Comparison of ENCODE assay signal across 18 cellular contexts in genomic region chr10:121998462-121998861, GRCh38. TPM values are rescaled to one million over a fixed set of nuclear protein-coding genes. Genes with fewer than 3 reads are reported as not detected.
DNase-seq lines count a peak whose midpoint lies in the region; ATAC-seq and TF ChIP-seq lines count a peak whose summit lies in the region.
"Had no signal": no experiment of that assay in that cellular context is flagged by ENCODE, and none has a peak within 500 bp of the region (broad histone marks: within the 10 kb centered on the region; RNA-seq: fewer than 3 reads in every experiment).

No MANE protein-coding gene starts in this region.

- H3K27ac Mint-ChIP-seq in MCF 10A (ENCODE audit: low read depth, unreplicated experiment): no peak overlapping the region

- H3K18ac ChIP-seq in mesendoderm (ENCODE audit: low read length): no peak overlapping the region

- CTCF ChIA-PET in MCF 10A (lab: Yijun Ruan, JAX): interaction anchor here (0.8 to 1.2 kb wide), 2 partner anchors 23 to 53 kb away, joined by 4 to 8 read pairs; partner anchors contain the start of gene NSMCE4A

- H3K9me3 Mint-ChIP-seq in MCF 10A (ENCODE audit: unreplicated experiment): peaks cover 38% of the 10 kb centered on the region

- no peak overlapping the region for H3K4me2 ChIP-seq in mesendoderm (ENCODE audit: low read length)
- H3K4me2 ChIP-seq: BLaER1 treated with 17β-estradiol and CSF1 and Interleukin-3, amounts not matched to agents 10 nM and 100 nM had no signal

- H4K5ac ChIP-seq in mesendoderm (ENCODE audit: low read length): no peak overlapping the region

- peak overlapping the region; percentile 48 to 66 for H3K27ac ChIP-seq in breast epithelium
- H3K27ac ChIP-seq in gastrocnemius medialis: peak overlapping the region; percentile 94 to 98 (median 96)
- H3K27ac ChIP-seq in mesendoderm (ENCODE audit: low read depth, low read length): no peak overlapping the region
- H3K27ac ChIP-seq: 22Rv1; BLaER1 treated with 17β-estradiol and CSF1 and Interleukin-3, amounts not matched to agents 10 nM and 100 nM had no signal

- no peak overlapping the region for H3K56ac ChIP-seq in mesendoderm (ENCODE audit: low read length)

- H2BK120ac ChIP-seq in mesendoderm (ENCODE audit: low read depth, low read length): no peak overlapping the region

- intact Hi-C loops in breast epithelium (cut with DNase I; ENCODE audit: low total_unique reads): no loop called here
- intact Hi-C loops in MCF 10A (cut with micrococcal nuclease): no loop called here
- intact Hi-C loops in left ventricle myocardium superior (cut with micrococcal nuclease): no loop called here
- intact Hi-C loops in gastrocnemius medialis (cut with DNase I; ENCODE audit: low total_unique reads): loop anchor here (5.0 kb wide), 1 partner anchor 64 kb away; no protein-coding TSS in a partner anchor

- no peak for TF ChIP-seq POLR2A in breast epithelium (IDR thresholded peaks at IDR 0.05)
- TF ChIP-seq POLR2A in gastrocnemius medialis (IDR thresholded peaks at IDR 0.05): peak in 1 of 2 donors; percentile 39

- DNase-seq in breast epithelium (ENCODE audit: low spot score in 2 of 2) (peak in 1 of 2 donors; percentile 51), MCF 10A (ENCODE audit: unreplicated experiment) (no peak), left ventricle myocardium superior (no peak), gastrocnemius medialis (peak in 1 of 2 donors; percentile 69), HUDEP-2 (lab: John Stamatoyannopoulos, UW; ENCODE audit: unreplicated experiment in 76 of 76) (no peak), mesendoderm (no peak), globus pallidus (ENCODE audit: low spot score) (no peak)
- DNase-seq: DMS 273 treated with DMSO at 0.1 percent for 48 hours, Karpas-422, NCI-H1105 treated with DMSO at 0.1 percent for 48 hours, NCI-H187 treated with DMSO at 0.1 percent for 48 hours, NCI-H446 treated with DMSO at 0.1 percent for 48 hours, NCI-H774, SHP77 had no signal

- BruUV-seq in MCF 10A (replicated peaks; lab: Mats Ljungman, UMichigan): no TSS peak

- H3K36me3 Mint-ChIP-seq in MCF 10A (ENCODE audit: insufficient read depth, unreplicated experiment): peaks cover 5% of the 10 kb centered on the region

- H3K79me2 ChIP-seq in mesendoderm (ENCODE audit: control insufficient read depth, insufficient read depth, low read length): no peaks in the 10 kb centered on the region

- POLR2A ChIA-PET in MCF 10A (lab: Yijun Ruan, JAX): interaction anchor here (1.6 kb wide), 1 partner anchor 21 kb away, joined by 4 read pairs; no protein-coding TSS in a partner anchor

- H2BK5ac ChIP-seq in mesendoderm (ENCODE audit: low read length): no peak overlapping the region

- no peak overlapping the region for H3K9ac ChIP-seq in mesendoderm (ENCODE audit: low read length)
- H3K9ac ChIP-seq: BLaER1 treated with 17β-estradiol and CSF1 and Interleukin-3, amounts not matched to agents 10 nM and 100 nM had no signal

- ATAC-seq in left ventricle myocardium superior (peak; percentile 32), gastrocnemius medialis (peak; percentile 15 to 47), GM19397 (IDR thresholded peaks at IDR 0.05; ENCODE audit: unreplicated experiment) (no peak)

- in situ Hi-C loops in gastrocnemius medialis (cut with MboI; ENCODE audit: low sequenced_read_pairs in 4 of 4): loop anchor here in 1 of 4 donors (10.0 kb wide), 1 partner anchor 46 kb away; no protein-coding TSS in a partner anchor

- no peaks in the 10 kb centered on the region for H3K27me3 ChIP-seq in breast epithelium
- H3K27me3 ChIP-seq in gastrocnemius medialis: no peaks in the 10 kb centered on the region
- no peaks in the 10 kb centered on the region for H3K27me3 ChIP-seq in mesendoderm (ENCODE audit: insufficient read depth, low read length, poor library complexity)
- H3K27me3 ChIP-seq: BLaER1 treated with 17β-estradiol and CSF1 and Interleukin-3, amounts not matched to agents 10 nM and 100 nM had no signal

- no CpG with 5 or more reads among the region's 6 CpGs for WGBS in mesendoderm (ENCODE audit: extremely low coverage, insufficient coverage, low lambda C conversion rate)

- no peak overlapping the region for H3K4me3 Mint-ChIP-seq in MCF 10A (ENCODE audit: unreplicated experiment)

- TF ChIP-seq CTCF in breast epithelium (IDR thresholded peaks at IDR 0.05) (no peak), MCF 10A (IDR thresholded peaks at IDR 0.05; ENCODE audit: unreplicated experiment) (no peak), gastrocnemius medialis (IDR thresholded peaks at IDR 0.05 in 4 of 5, conservative IDR thresholded peaks at IDR 0.05 in 1 of 5) (no peak)

- H2AK5ac ChIP-seq in mesendoderm (ENCODE audit: low read length): no peak overlapping the region

- no peak overlapping the region for H3K4ac ChIP-seq in mesendoderm (ENCODE audit: low read depth, low read length)

- peaks cover 0 to 7% of the 10 kb centered on the region in 2 donors for H3K4me1 ChIP-seq in breast epithelium
- H3K4me1 ChIP-seq in gastrocnemius medialis: peaks cover 40 to 63% of the 10 kb centered on the region in 2 donors
- H3K4me1 ChIP-seq in mesendoderm (ENCODE audit: control insufficient read depth, low read depth, low read length): no peaks in the 10 kb centered on the region
- H3K4me1 ChIP-seq: BLaER1 treated with 17β-estradiol and CSF1 and Interleukin-3, amounts not matched to agents 10 nM and 100 nM; HAP-1 had no signal

- no peaks in the 10 kb centered on the region for H3K27me3 Mint-ChIP-seq in MCF 10A (ENCODE audit: insufficient read depth, unreplicated experiment)

- no peak overlapping the region for H2BK15ac ChIP-seq in mesendoderm (replicated peaks; ENCODE audit: low read depth)

- H3K9me3 ChIP-seq in breast epithelium (peaks cover 10 to 19% of the 10 kb centered on the region in 2 donors), gastrocnemius medialis (no peaks in the 10 kb centered on the region)
- H3K9me3 ChIP-seq: HAP-1 had no signal

- H3K4me1 Mint-ChIP-seq in MCF 10A (ENCODE audit: insufficient read depth, unreplicated experiment): peaks cover 24% of the 10 kb centered on the region

- H4K8ac ChIP-seq in mesendoderm (ENCODE audit: low read depth, low read length): no peak overlapping the region

- no peak overlapping the region for H3K23ac ChIP-seq in mesendoderm (ENCODE audit: low read length)

- H3K79me1 ChIP-seq in mesendoderm (ENCODE audit: low read length): no peaks in the 10 kb centered on the region

- H3K36me3 ChIP-seq in breast epithelium (no peaks in the 10 kb centered on the region), gastrocnemius medialis (no peaks in the 10 kb centered on the region), mesendoderm (ENCODE audit: control insufficient read depth, insufficient read depth, low read length) (no peaks in the 10 kb centered on the region)
- H3K36me3 ChIP-seq: BLaER1 treated with 17β-estradiol and CSF1 and Interleukin-3, amounts not matched to agents 10 nM and 100 nM; HAP-1 had no signal

- no peak overlapping the region for H3K4me3 ChIP-seq in breast epithelium
- peak overlapping the region; percentile 27 to 62 (median 32) for H3K4me3 ChIP-seq in gastrocnemius medialis
- no peak overlapping the region for H3K4me3 ChIP-seq in mesendoderm (ENCODE audit: low read length)
- H3K4me3 ChIP-seq: BLaER1 treated with 17β-estradiol and CSF1 and Interleukin-3, amounts not matched to agents 10 nM and 100 nM; HAP-1 had no signal

RNA-seq across cellular contexts. Expression of gene TACC2, which starts 9.5 kb away (rescaled TPM):
- 10 to 100 TPM; 26.1 to 30.5 (median 28.5) TPM for total RNA-seq in breast epithelium
- 66.8 and 89.0 TPM in 2 replicates for total RNA-seq in MCF 10A (2022)
- total RNA-seq in left ventricle myocardium superior: 377 TPM
- total RNA-seq in gastrocnemius medialis: 100 to 1,000 TPM; 105 to 334 (median 235) TPM
- 30.5 TPM for polyA plus RNA-seq in mesendoderm (2013, experiment 1 of 2)
- 31.2 TPM for polyA plus RNA-seq in mesendoderm (2013, experiment 2 of 2)

RNA-seq across cellular contexts. Expression of gene NSMCE4A, which starts 23.4 kb away (rescaled TPM):
- 100 to 1,000 TPM in 2 of 3 donors, 10 to 100 TPM in 1; 72.2 to 120 (median 119) TPM for total RNA-seq in breast epithelium
- 24.5 and 30.2 TPM in 2 replicates for total RNA-seq in MCF 10A (2022)
- total RNA-seq in left ventricle myocardium superior: 30.3 TPM
- 10 to 100 TPM; 20.1 to 37.7 (median 26.9) TPM for total RNA-seq in gastrocnemius medialis
- polyA plus RNA-seq in mesendoderm (2013, experiment 1 of 2): 69.2 TPM
- polyA plus RNA-seq in mesendoderm (2013, experiment 2 of 2): 75.6 TPM

Comparison
In these comparisons a context has a peak if more than half of its experiments do, and no peak if none do; other contexts are left out.
1. H3K4me3 ChIP-seq: peak in gastrocnemius medialis (4 of 4); none in breast epithelium (0 of 3) and mesendoderm (single experiment).